In the genomic region with DNA sequence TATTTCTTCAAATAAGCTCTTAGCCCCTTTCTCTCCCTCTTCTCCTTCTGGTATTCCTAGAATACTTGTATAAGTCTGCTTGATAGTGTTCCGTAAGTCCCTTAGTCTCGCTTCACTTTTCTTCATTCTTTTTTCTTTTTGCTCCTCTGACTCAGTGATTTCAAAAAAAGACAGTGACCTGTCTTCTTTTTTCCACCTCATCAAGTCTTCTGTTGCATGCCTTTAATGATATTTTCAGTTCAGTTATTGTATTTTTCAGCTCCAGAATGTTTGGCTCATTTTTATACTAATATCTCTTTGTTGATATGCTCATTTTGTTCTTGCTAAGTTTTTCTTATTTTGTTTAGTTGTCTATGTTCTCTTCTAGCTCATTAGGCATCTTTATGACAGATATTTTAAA, we compare ENCODE assay signal across 1 cellular context.
TF ChIP-seq lines count a peak whose summit lies in the region.

No MANE protein-coding gene starts in this region.

TF ChIP-seq in K562, 482 proteins besides CTCF, POLR2A, EP300 and RAD21 (continued from another document):
- no peak for TF ChIP-seq ASH1L (IDR thresholded peaks at IDR 0.05; ENCODE audit: borderline replicate concordance, low read depth, partially characterized antibody)
